1 cellular context compared by ENCODE assay signal in the genomic region with DNA sequence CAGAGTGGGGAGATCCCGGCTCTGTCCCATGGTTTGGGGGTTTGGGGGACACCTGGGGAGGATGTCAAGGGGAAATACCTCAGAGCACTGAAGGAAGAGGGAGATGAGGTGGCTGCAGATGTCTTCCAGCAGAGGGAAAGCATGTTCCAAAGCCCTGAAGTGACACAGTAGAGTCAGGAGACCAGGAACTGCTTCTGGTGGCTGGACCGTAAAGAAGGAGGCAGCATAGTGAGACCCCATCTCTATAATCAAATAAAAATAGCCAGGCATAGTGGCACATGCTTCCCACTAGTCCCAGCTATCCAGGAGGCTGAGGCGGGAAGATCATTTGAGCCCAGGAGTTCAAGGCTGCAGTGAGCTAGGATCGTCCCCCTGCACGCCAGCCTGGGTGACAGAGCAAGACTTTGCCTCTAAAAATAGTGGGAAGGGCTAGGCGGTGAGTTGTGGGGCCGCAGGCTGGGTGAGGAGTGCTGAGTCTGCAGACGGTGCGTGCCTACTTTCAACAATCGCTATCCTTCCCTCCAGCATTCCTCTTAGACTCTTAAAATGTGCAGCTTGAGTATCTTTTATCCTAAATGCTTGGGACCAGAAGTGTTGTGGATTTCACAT.
TF ChIP-seq lines count a peak whose summit lies in the region.

No MANE protein-coding gene starts in this region.

TF ChIP-seq in K562, 482 proteins besides CTCF, POLR2A, EP300 and RAD21:
- TF ChIP-seq NCOA2 (IDR thresholded peaks at IDR 0.05; ENCODE audit: partially characterized antibody in 2 of 2) (no peak), ZNF316 (IDR thresholded peaks at IDR 0.05) (peak; percentile 54), MAFK (IDR thresholded peaks at IDR 0.05; ENCODE audit: low read length) (0 out of 2 replicates have a peak, but pooled peaks have one; percentile 18), C11orf30 (IDR thresholded peaks at IDR 0.05; ENCODE audit: low read depth) (peak; percentile 53), MAFG (tag; conservative IDR thresholded peaks at IDR 0.05) (peak; percentile 27; the same call in 1 of the 2 replicates), CXXC5 (CRISPR knock-in tag; IDR thresholded peaks at IDR 0.05) (no peak)
